ENCODE assay signal across 10 cellular contexts in the genomic region with DNA sequence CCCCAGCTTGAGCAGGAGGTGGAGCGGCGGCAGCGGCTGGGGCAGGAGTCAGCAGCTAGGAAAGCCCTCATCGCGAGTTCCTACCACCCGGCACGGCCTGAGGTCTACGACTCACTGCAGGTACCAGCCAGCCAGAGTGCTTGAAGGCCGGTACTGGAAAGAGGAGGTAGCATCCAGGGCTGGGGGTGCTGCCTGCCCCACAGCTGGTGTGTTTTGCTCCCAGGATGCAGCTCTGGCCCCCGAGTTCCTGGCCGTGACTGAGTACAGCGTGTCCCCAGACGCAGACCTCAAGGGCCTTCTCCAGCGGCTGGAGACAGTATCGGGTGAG. TPM values are rescaled to one million over a fixed set of nuclear protein-coding genes. Genes with fewer than 3 reads are reported as not detected.
DNase-seq lines count a peak whose midpoint lies in the region; ATAC-seq, FAIRE-seq and TF ChIP-seq lines count a peak whose summit lies in the region.
"Had no signal": no experiment of that assay in that cellular context is flagged by ENCODE, and none has a peak within 500 bp of the region (broad histone marks: within the 10 kb centered on the region; RNA-seq: fewer than 3 reads in every experiment).

No MANE protein-coding gene starts in this region.

- POLR2A ChIA-PET in AG04449 (lab: Yijun Ruan, JAX) = interaction anchor here (0.9 to 1.0 kb wide), 3 partner anchors 256 to 266 kb away, joined by 3 to 4 read pairs (median 3); a partner anchor contains a TSS
- POLR2A ChIA-PET in activated naive CD8-positive, alpha-beta T cell treated with anti-CD3 and anti-CD28 coated beads, Interleukin-2, amount 10 ng/mL, durations not matched to agents 7 days and 5 days (lab: Charles Lee) = interaction anchor here (2.8 to 3.5 kb wide), 3 partner anchors 10 to 256 kb away, joined by 18 to 42 read pairs (median 23); a partner anchor contains a TSS

- peaks cover 20% of the 10 kb centered on the region for H3K4me1 Mint-ChIP-seq in activated naive CD8-positive, alpha-beta T cell treated with anti-CD3 and anti-CD28 coated beads, Interleukin-2, amount 10 ng/mL, durations not matched to agents 7 days and 5 days
- peaks cover 13 to 54% (median 36%) of the 10 kb centered on the region in 3 donors for H3K4me1 Mint-ChIP-seq in naive B cell

- H3K27me3 Mint-ChIP-seq in activated naive CD8-positive, alpha-beta T cell treated with anti-CD3 and anti-CD28 coated beads, Interleukin-2, amount 10 ng/mL, durations not matched to agents 7 days and 5 days = no peaks in the 10 kb centered on the region
- H3K27me3 Mint-ChIP-seq in naive B cell = no peaks in the 10 kb centered on the region

- H3K27ac Mint-ChIP-seq in activated naive CD8-positive, alpha-beta T cell treated with anti-CD3 and anti-CD28 coated beads, Interleukin-2, amount 10 ng/mL, durations not matched to agents 7 days and 5 days = no peak overlapping the region
- no peak overlapping the region for H3K27ac Mint-ChIP-seq in naive B cell

- H3K36me3 Mint-ChIP-seq in activated naive CD8-positive, alpha-beta T cell treated with anti-CD3 and anti-CD28 coated beads, Interleukin-2, amount 10 ng/mL, durations not matched to agents 7 days and 5 days = peaks cover 4% of the 10 kb centered on the region
- H3K36me3 Mint-ChIP-seq in naive B cell = no peaks in the 10 kb centered on the region

- no peak for FAIRE-seq in GM19239 (lab: Jason Lieb, UNC)

- H3K9me3 Mint-ChIP-seq in activated naive CD8-positive, alpha-beta T cell treated with anti-CD3 and anti-CD28 coated beads, Interleukin-2, amount 10 ng/mL, durations not matched to agents 7 days and 5 days = no peaks in the 10 kb centered on the region
- H3K9me3 Mint-ChIP-seq in naive B cell = no peaks in the 10 kb centered on the region

- H3K4me3 ChIP-seq in AG04449 (ENCODE audit: low read depth, low read length) = peak overlapping the region; percentile 99

- no peak for DNase-seq in AG04449 (ENCODE audit: low read depth, low spot score)
- DNase-seq in HK-2 (ENCODE audit: unreplicated experiment) = peak; percentile 28
- no peak for DNase-seq in activated naive CD8-positive, alpha-beta T cell treated with anti-CD3 and anti-CD28 coated beads, Interleukin-2, amount 10 ng/mL, durations not matched to agents 7 days and 5 days
- DNase-seq in naive B cell = no peak
- DNase-seq in NCI-H345 treated with DMSO at 0.1 percent for 48 hours (lab: John Stamatoyannopoulos, UW; ENCODE audit: unreplicated experiment) = no peak
- DNase-seq in cortex of kidney (lab: John Stamatoyannopoulos, UW) = no peak
- no peak for DNase-seq in GM19239 (ENCODE audit: insufficient read length, low spot score)
- DNase-seq: DMS53, transverse colon had no signal

- CTCF ChIA-PET in AG04449 (lab: Yijun Ruan, JAX) = interaction anchor here (0.9 to 3.5 kb wide), 3 partner anchors 116 to 262 kb away, joined by 3 to 21 read pairs (median 6); no protein-coding TSS in a partner anchor

- peak overlapping the region; percentile 94 for H3K4me3 Mint-ChIP-seq in activated naive CD8-positive, alpha-beta T cell treated with anti-CD3 and anti-CD28 coated beads, Interleukin-2, amount 10 ng/mL, durations not matched to agents 7 days and 5 days
- peak overlapping the region; percentile 22 to 99 (median 86) for H3K4me3 Mint-ChIP-seq in naive B cell

- no peak for TF ChIP-seq CTCF in AG04449 (IDR thresholded peaks at IDR 0.05; ENCODE audit: insufficient read depth, low read length, missing control alignments)

- no peak for ATAC-seq in activated naive CD8-positive, alpha-beta T cell treated with anti-CD3 and anti-CD28 coated beads, Interleukin-2, amount 10 ng/mL, durations not matched to agents 7 days and 5 days (ENCODE audit: low read depth)
- ATAC-seq in naive B cell (ENCODE audit: low read depth in 2 of 2) = no peak
- ATAC-seq in GM19467 (IDR thresholded peaks at IDR 0.05; ENCODE audit: unreplicated experiment) = no peak

RNA-seq across cellular contexts. Expression of a gene that starts 1.6 kb away (rescaled TPM):
- 10 to 100 TPM; 33.8 to 35.5 TPM for total RNA-seq in activated naive CD8-positive, alpha-beta T cell treated with anti-CD3 and anti-CD28 coated beads, Interleukin-2, amount 10 ng/mL, durations not matched to agents 7 days and 5 days
- polyA plus RNA-seq in naive B cell (ENCODE audit: low read depth in 6 of 6) = 10 to 100 TPM in 5 of 6 donors, 1 to 10 TPM in 1; 9.4 to 20.4 (median 14.2) TPM

RNA-seq across cellular contexts. Expression of a gene that starts 3.9 kb away (rescaled TPM):
- total RNA-seq in activated naive CD8-positive, alpha-beta T cell treated with anti-CD3 and anti-CD28 coated beads, Interleukin-2, amount 10 ng/mL, durations not matched to agents 7 days and 5 days = 100 to 1,000 TPM; 204 to 211 TPM
- polyA plus RNA-seq in naive B cell (ENCODE audit: low read depth in 6 of 6) = 100 to 1,000 TPM; 132 to 202 (median 187) TPM

RNA-seq across cellular contexts. Expression of a gene that starts 10.3 kb away (rescaled TPM):
- 1 to 10 TPM; 7.0 to 9.2 TPM for total RNA-seq in activated naive CD8-positive, alpha-beta T cell treated with anti-CD3 and anti-CD28 coated beads, Interleukin-2, amount 10 ng/mL, durations not matched to agents 7 days and 5 days
- polyA plus RNA-seq in naive B cell (ENCODE audit: low read depth in 6 of 6) = under 1 TPM in 5 of 6 donors, not detected in 1; 0.18 to 0.59 (median 0.31) TPM
